Comparison of ENCODE assay signal across 20 cellular contexts in the genomic region with DNA sequence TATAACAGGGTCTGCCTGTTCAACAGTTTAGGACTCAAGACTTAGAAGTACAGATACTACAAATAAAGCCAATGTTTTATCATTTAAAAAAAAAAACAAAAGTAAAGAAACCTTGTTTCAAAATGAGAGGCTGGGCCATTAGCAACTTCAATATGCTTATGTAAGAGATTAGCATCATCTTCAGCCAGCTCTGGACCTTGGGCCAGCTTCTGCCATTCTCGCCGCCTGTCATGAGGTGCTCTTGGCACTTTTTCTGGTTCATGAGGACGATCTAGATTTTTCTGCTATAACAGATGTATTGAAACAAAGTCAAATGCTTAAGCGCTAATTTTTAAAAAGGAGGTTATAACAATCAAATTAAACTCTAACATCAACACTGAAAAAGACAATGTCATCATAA.
DNase-seq lines count a peak whose midpoint lies in the region; ATAC-seq and TF ChIP-seq lines count a peak whose summit lies in the region.
"Had no signal": no experiment of that assay in that cellular context is flagged by ENCODE, and none has a peak within 500 bp of the region (broad histone marks: within the 10 kb centered on the region; RNA-seq: fewer than 3 reads in every experiment).

No MANE protein-coding gene starts in this region.

- H3K4me1 ChIP-seq in neural progenitor cell: peaks cover 17% of the 10 kb centered on the region
- H3K4me1 ChIP-seq: A549, BE2C had no signal

- no peaks in the 10 kb centered on the region for H3K9me3 Mint-ChIP-seq in neural progenitor cell
- no peaks in the 10 kb centered on the region for H3K9me3 Mint-ChIP-seq in activated CD4-positive, alpha-beta T cell treated with anti-CD3 and anti-CD28 coated beads, Interleukin-2, amount 10 ng/mL, durations not matched to agents 7 days and 5 days
- H3K9me3 Mint-ChIP-seq: CD4-positive, alpha-beta T cell; CD8-positive, alpha-beta memory T cell; H9 had no signal

- H2AFZ ChIP-seq in neural progenitor cell (replicated peaks): no peak overlapping the region
- H2AFZ ChIP-seq: GM23248 had no signal

- peaks cover 26% of the 10 kb centered on the region for H4K20me1 ChIP-seq in neural progenitor cell (ENCODE audit: low read depth)
- H4K20me1 ChIP-seq: BLaER1 treated with 17β-estradiol and CSF1 and Interleukin-3, amounts not matched to agents 10 nM and 100 nM had no signal

- no peak for ATAC-seq in HG02938 (IDR thresholded peaks at IDR 0.05; ENCODE audit: unreplicated experiment)
- ATAC-seq: A549, HCT116 had no signal

- H3K9me3 ChIP-seq in SK-N-MC (ENCODE audit: low read depth, low read length) (no peaks in the 10 kb centered on the region), neural progenitor cell (ENCODE audit: low read depth) (no peaks in the 10 kb centered on the region)
- H3K9me3 ChIP-seq: A549; BE2C; BLaER1 treated with 17β-estradiol and CSF1 and Interleukin-3, amounts not matched to agents 10 nM and 100 nM had no signal

- H3K36me3 ChIP-seq in SK-N-MC (ENCODE audit: insufficient read depth, low read length) (peaks cover 97% of the 10 kb centered on the region), neural progenitor cell (peaks cover 41% of the 10 kb centered on the region)

- H3K4me1 Mint-ChIP-seq in neural progenitor cell: peaks cover 16% of the 10 kb centered on the region
- H3K4me1 Mint-ChIP-seq in activated CD4-positive, alpha-beta T cell treated with anti-CD3 and anti-CD28 coated beads, Interleukin-2, amount 10 ng/mL, durations not matched to agents 7 days and 5 days: no peaks in the 10 kb centered on the region
- H3K4me1 Mint-ChIP-seq: CD8-positive, alpha-beta memory T cell had no signal

- H3K27me3 ChIP-seq in neural progenitor cell: no peaks in the 10 kb centered on the region
- H3K27me3 ChIP-seq: BE2C; BLaER1 treated with 17β-estradiol and CSF1 and Interleukin-3, amounts not matched to agents 10 nM and 100 nM had no signal

- H3K9ac ChIP-seq in SK-N-MC (ENCODE audit: insufficient read length): no peak overlapping the region
- H3K9ac ChIP-seq in neural progenitor cell: no peak overlapping the region
- H3K9ac ChIP-seq: BLaER1 treated with 17β-estradiol and CSF1 and Interleukin-3, amounts not matched to agents 10 nM and 100 nM; GM23248 had no signal

- no peak overlapping the region for H3K4me3 Mint-ChIP-seq in neural progenitor cell
- H3K4me3 Mint-ChIP-seq in activated CD4-positive, alpha-beta T cell treated with anti-CD3 and anti-CD28 coated beads, Interleukin-2, amount 10 ng/mL, durations not matched to agents 7 days and 5 days: no peak overlapping the region
- H3K4me3 Mint-ChIP-seq: CD14-positive monocyte; CD4-positive, alpha-beta T cell; CD8-positive, alpha-beta memory T cell; H9 had no signal

- H3K27ac Mint-ChIP-seq in neural progenitor cell: no peak overlapping the region
- no peak overlapping the region for H3K27ac Mint-ChIP-seq in activated CD4-positive, alpha-beta T cell treated with anti-CD3 and anti-CD28 coated beads, Interleukin-2, amount 10 ng/mL, durations not matched to agents 7 days and 5 days
- H3K27ac Mint-ChIP-seq: CD14-positive monocyte; CD4-positive, alpha-beta T cell; CD8-positive, alpha-beta memory T cell had no signal

- TF ChIP-seq CTCF in neural progenitor cell (IDR thresholded peaks at IDR 0.05): no peak

- H3K4me3 ChIP-seq in SK-N-MC: no peak overlapping the region
- peak overlapping the region; percentile 3 for H3K4me3 ChIP-seq in neural progenitor cell
- H3K4me3 ChIP-seq: A549; BLaER1 treated with 17β-estradiol and CSF1 and Interleukin-3, amounts not matched to agents 10 nM and 100 nM; GM23248 had no signal

- no peaks in the 10 kb centered on the region for H3K27me3 Mint-ChIP-seq in neural progenitor cell (ENCODE audit: insufficient read depth, low read depth)
- no peaks in the 10 kb centered on the region for H3K27me3 Mint-ChIP-seq in activated CD4-positive, alpha-beta T cell treated with anti-CD3 and anti-CD28 coated beads, Interleukin-2, amount 10 ng/mL, durations not matched to agents 7 days and 5 days

- 0 out of 2 replicates have a peak overlapping the region, but pooled peaks have one; percentile 5 for H3K27ac ChIP-seq in SK-N-MC
- peak overlapping the region; percentile 40 for H3K27ac ChIP-seq in neural progenitor cell
- H3K27ac ChIP-seq: A549; BLaER1 treated with 17β-estradiol and CSF1 and Interleukin-3, amounts not matched to agents 10 nM and 100 nM; GM23248 had no signal

- H3K79me2 ChIP-seq in neural progenitor cell (ENCODE audit: low read depth): no peaks in the 10 kb centered on the region

- peak overlapping the region; percentile 7 for H3K4me2 ChIP-seq in neural progenitor cell
- H3K4me2 ChIP-seq: A549; BLaER1 treated with 17β-estradiol and CSF1 and Interleukin-3, amounts not matched to agents 10 nM and 100 nM had no signal

- H3K36me3 Mint-ChIP-seq in neural progenitor cell: peaks cover 38% of the 10 kb centered on the region
- no peaks in the 10 kb centered on the region for H3K36me3 Mint-ChIP-seq in activated CD4-positive, alpha-beta T cell treated with anti-CD3 and anti-CD28 coated beads, Interleukin-2, amount 10 ng/mL, durations not matched to agents 7 days and 5 days (ENCODE audit: low read depth)

- H3F3A ChIP-seq in neural progenitor cell (ENCODE audit: low read depth): peaks cover 15% of the 10 kb centered on the region

- DNase-seq in SK-N-MC (ENCODE audit: low read depth, low spot score) (no peak), cerebellum (ENCODE audit: low spot score) (peak; percentile 55), neural progenitor cell (ENCODE audit: low spot score) (no peak), activated T-cell treated with anti-CD3 and anti-CD28 coated beads for 4 hours (no peak)
- no peak for DNase-seq in activated CD4-positive, alpha-beta T cell treated with anti-CD3 and anti-CD28 coated beads, Interleukin-2, amount 10 ng/mL, durations not matched to agents 7 days and 5 days
- DNase-seq: 8988T; ACHN; AML-193; BE2C; CD4-positive, alpha-beta T cell; CD8-positive, alpha-beta memory T cell; DMS 273 treated with DMSO at 0.1 percent for 48 hours; DMS79; GM23248; H9 had no signal

- CTCF ChIA-PET in activated CD4-positive, alpha-beta T cell treated with anti-CD3 and anti-CD28 coated beads, Interleukin-2, amount 10 ng/mL, durations not matched to agents 7 days and 5 days (lab: Charles Lee): no interaction called here

- POLR2A ChIA-PET in activated CD4-positive, alpha-beta T cell treated with anti-CD3 and anti-CD28 coated beads, Interleukin-2, amount 10 ng/mL, durations not matched to agents 7 days and 5 days (lab: Charles Lee): no interaction called here
